8 cellular contexts compared by ENCODE assay signal in genomic region chr14:68862954-68863594, GRCh38.
DNase-seq lines count a peak whose midpoint lies in the region; ATAC-seq and TF ChIP-seq lines count a peak whose summit lies in the region.

No MANE protein-coding gene starts in this region.

- H3K9me3 ChIP-seq in tibial artery, result peaks cover 0 to 11% (median 0%) of the 10 kb centered on the region in 3 donors

- H3K4me3 ChIP-seq in foreskin fibroblast (ENCODE audit: low read depth in 1 of 2, low read length in 2 of 2) (no peak overlapping the region), tibial artery (no peak overlapping the region)

- H3K27ac ChIP-seq in tibial artery, result no peak overlapping the region

- peaks cover 0 to 7% (median 6%) of the 10 kb centered on the region in 3 donors for H3K36me3 ChIP-seq in tibial artery

- TF ChIP-seq CTCF in foreskin fibroblast (IDR thresholded peaks at IDR 0.05; ENCODE audit: low read depth, low read length) (peak; percentile 87), omental fat pad (IDR thresholded peaks at IDR 0.05) (peak in 2 of 3 donors; percentile 11 to 21), tibial artery (IDR thresholded peaks at IDR 0.05) (peak; percentile 70 to 81)

- no peaks in the 10 kb centered on the region for H3K27me3 ChIP-seq in tibial artery

- H3K4me1 ChIP-seq in tibial artery, result no peaks in the 10 kb centered on the region

- DNase-seq in DMS79 treated with DMSO at 0.1 percent for 48 hours (lab: John Stamatoyannopoulos, UW) (peak; percentile 86), LoVo (ENCODE audit: low spot score) (peak; percentile 77), RPMI7951 (ENCODE audit: low read depth) (peak; percentile 73), foreskin fibroblast (peak; percentile 70 to 89), omental fat pad (ENCODE audit: low spot score) (peak; percentile 70), tibial artery (peak; percentile 77 to 85)
- DNase-seq in activated T-helper 1 cell treated with anti-CD3 and anti-CD28 coated beads, Interleukin-2, amount 50 U/mL, for 16 hours (ENCODE audit: low read depth in 1 of 2, low spot score in 1 of 2), result peak; percentile 32 to 40

- intact Hi-C loops in tibial artery (cut with DNase I; ENCODE audit: low total_unique reads), result no loop called here

- ATAC-seq in omental fat pad (ENCODE audit: low FRiP score) (peak; percentile 58), HG03135 (IDR thresholded peaks at IDR 0.05; ENCODE audit: unreplicated experiment) (no peak)

Comparison
In these comparisons a context has a peak if more than half of its experiments do, and no peak if none do; other contexts are left out.
1. DNase-seq: peak in every context shown above with its lines; median percentile 86 in DMS79 treated with DMSO at 0.1 percent for 48 hours; 81 in tibial artery; 80 in foreskin fibroblast; 77 in LoVo; 73 in RPMI7951; 70 in omental fat pad; 36 in activated T-helper 1 cell treated with anti-CD3 and anti-CD28 coated beads, Interleukin-2, amount 50 U/mL, for 16 hours.
2. CTCF ChIP-seq: peak in every context shown above with its lines; median percentile 87 in foreskin fibroblast; 76 in tibial artery; 16 in omental fat pad.